1 cellular context compared by ENCODE assay signal in the genomic region with DNA sequence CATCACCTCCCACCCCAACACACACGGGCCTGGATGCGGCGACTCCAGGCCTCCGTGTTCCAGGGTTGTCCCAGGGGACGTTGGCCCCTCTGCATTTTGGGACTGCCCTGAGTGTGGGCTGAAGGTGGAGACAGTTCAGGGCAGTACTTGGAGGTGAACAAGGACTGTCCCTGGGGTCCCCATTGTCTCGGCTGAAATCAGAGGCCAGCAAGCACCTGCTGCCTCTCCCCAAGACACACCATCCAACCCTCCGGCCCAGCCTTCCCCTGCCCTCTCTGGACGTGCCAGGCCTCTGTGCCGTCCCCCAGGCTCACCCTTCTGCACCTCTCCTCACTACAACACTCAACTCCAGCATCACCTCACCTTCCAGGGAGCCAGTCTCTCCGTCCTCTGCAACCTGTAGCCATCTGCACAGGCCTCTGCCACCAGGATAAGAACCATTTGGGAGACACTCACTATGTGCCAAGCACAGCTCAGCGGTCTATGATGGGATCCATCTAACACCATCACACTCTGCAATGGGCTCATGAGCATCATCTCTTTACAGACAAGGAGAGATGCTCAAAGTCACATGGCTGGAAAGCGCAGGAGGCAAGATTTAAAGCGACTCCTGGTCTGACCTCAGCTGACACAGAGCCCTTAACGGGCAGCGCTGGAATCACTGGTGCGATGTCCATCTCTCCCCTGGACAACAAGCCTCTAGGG.
TF ChIP-seq lines count a peak whose summit lies in the region.

No MANE protein-coding gene starts in this region.

TF ChIP-seq in K562, 482 proteins besides CTCF, POLR2A, EP300 and RAD21 (continued from another document):
- TF ChIP-seq, protein P1, sequence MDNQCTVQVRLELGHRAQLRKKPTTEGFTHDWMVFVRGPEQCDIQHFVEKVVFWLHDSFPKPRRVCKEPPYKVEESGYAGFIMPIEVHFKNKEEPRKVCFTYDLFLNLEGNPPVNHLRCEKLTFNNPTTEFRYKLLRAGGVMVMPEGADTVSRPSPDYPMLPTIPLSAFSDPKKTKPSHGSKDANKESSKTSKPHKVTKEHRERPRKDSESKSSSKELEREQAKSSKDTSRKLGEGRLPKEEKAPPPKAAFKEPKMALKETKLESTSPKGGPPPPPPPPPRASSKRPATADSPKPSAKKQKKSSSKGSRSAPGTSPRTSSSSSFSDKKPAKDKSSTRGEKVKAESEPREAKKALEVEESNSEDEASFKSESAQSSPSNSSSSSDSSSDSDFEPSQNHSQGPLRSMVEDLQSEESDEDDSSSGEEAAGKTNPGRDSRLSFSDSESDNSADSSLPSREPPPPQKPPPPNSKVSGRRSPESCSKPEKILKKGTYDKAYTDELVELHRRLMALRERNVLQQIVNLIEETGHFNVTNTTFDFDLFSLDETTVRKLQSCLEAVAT (IDR thresholded peaks at IDR 0.05), result no peak
- TF ChIP-seq ZNF165 (CRISPR knock-in tag; IDR thresholded peaks at IDR 0.05; ENCODE audit: borderline replicate concordance) (no peak), OTX1 (CRISPR knock-in tag; IDR thresholded peaks at IDR 0.05) (no peak), ZNF239 (CRISPR knock-in tag; IDR thresholded peaks at IDR 0.05) (no peak), NR1H2 (CRISPR knock-in tag; IDR thresholded peaks at IDR 0.05) (no peak), ZNF121 (CRISPR knock-in tag; conservative IDR thresholded peaks at IDR 0.05) (no peak), SNRNP70 (optimal IDR thresholded peaks at IDR 0.05; ENCODE audit: low read depth, low read length) (no peak), MCM2 (IDR thresholded peaks at IDR 0.05; ENCODE audit: low read depth) (no peak), SMC3 (conservative IDR thresholded peaks at IDR 0.05; ENCODE audit: insufficient read depth, low read depth, low read length) (no peak), HMGN3 (IDR thresholded peaks at IDR 0.05; ENCODE audit: borderline replicate concordance, extremely low read depth, insufficient read length, low read depth, low read length) (peak; percentile 24), POU5F1 (IDR thresholded peaks at IDR 0.05; ENCODE audit: borderline replicate concordance, low read depth, low read length, partially characterized antibody) (no peak), XRCC5 (IDR thresholded peaks at IDR 0.05; ENCODE audit: low read depth, low read length) (no peak), MXI1 (IDR thresholded peaks at IDR 0.05; ENCODE audit: low read depth, low read length) (no peak), ZFP30 (CRISPR knock-in tag; IDR thresholded peaks at IDR 0.05; ENCODE audit: borderline replicate concordance) (no peak)
- TF ChIP-seq, protein P2, sequence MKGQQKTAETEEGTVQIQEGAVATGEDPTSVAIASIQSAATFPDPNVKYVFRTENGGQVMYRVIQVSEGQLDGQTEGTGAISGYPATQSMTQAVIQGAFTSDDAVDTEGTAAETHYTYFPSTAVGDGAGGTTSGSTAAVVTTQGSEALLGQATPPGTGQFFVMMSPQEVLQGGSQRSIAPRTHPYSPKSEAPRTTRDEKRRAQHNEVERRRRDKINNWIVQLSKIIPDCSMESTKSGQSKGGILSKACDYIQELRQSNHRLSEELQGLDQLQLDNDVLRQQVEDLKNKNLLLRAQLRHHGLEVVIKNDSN (CRISPR knock-in tag; IDR thresholded peaks at IDR 0.05), result 0 out of 2 replicates have a peak, but pooled peaks have one; percentile 11
- TF ChIP-seq, protein P3, sequence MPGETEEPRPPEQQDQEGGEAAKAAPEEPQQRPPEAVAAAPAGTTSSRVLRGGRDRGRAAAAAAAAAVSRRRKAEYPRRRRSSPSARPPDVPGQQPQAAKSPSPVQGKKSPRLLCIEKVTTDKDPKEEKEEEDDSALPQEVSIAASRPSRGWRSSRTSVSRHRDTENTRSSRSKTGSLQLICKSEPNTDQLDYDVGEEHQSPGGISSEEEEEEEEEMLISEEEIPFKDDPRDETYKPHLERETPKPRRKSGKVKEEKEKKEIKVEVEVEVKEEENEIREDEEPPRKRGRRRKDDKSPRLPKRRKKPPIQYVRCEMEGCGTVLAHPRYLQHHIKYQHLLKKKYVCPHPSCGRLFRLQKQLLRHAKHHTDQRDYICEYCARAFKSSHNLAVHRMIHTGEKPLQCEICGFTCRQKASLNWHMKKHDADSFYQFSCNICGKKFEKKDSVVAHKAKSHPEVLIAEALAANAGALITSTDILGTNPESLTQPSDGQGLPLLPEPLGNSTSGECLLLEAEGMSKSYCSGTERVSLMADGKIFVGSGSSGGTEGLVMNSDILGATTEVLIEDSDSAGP (CRISPR knock-in tag; IDR thresholded peaks at IDR 0.05), result no peak
- TF ChIP-seq, protein P4, sequence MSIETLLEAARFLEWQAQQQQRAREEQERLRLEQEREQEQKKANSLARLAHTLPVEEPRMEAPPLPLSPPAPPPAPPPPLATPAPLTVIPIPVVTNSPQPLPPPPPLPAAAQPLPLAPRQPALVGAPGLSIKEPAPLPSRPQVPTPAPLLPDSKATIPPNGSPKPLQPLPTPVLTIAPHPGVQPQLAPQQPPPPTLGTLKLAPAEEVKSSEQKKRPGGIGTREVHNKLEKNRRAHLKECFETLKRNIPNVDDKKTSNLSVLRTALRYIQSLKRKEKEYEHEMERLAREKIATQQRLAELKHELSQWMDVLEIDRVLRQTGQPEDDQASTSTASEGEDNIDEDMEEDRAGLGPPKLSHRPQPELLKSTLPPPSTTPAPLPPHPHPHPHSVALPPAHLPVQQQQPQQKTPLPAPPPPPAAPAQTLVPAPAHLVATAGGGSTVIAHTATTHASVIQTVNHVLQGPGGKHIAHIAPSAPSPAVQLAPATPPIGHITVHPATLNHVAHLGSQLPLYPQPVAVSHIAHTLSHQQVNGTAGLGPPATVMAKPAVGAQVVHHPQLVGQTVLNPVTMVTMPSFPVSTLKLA (conservative IDR thresholded peaks at IDR 0.05), result no peak
TF ChIP-seq in K562: peak in this region for 2.
